Comparison of ENCODE assay signal across 1 cellular context in the genomic region with DNA sequence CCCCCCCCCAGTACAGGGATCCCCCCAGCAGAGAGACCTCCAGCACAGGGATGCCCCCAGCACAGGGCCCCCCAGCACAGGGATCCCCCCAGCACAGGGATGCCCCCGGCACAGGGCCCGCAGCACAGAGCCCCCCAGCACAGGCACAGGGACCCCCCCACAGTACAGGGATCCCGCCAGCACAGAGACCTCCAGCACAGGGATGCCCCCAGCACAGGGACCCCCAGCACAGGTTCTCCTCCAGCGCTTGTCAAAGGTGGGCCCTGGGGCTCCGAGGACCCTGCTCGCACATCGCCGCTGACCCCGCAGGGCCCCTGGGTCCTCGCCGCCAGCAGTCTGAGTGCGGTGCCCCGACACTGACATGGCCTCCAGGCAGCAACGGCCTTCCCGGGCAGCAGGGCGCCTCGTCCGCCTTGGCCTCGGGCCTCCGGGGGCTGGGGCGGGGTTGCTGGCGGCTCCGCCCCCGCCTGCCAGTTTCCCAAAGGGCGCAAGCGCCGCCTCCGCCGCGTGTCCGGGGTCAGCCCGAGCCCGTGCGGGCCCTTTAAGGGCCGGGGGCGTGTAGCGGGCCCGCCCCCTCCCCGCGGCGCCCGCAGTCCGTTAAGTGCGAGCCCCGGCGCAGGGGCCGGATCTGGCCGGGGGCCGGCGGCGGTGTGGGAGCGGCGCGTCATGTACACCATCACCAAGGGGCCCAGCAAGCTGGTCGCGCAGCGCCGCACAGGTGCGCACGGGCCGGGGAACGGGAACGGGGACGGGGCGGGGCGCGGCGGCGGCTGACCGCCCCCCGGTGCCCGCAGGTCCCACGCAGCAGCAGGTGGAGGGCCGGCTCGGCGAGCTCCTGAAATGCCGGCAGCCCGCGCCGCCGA.
A peak's percentile ranks its signal among the peaks of the same experiment; 100 is the strongest.
TF ChIP-seq lines count a peak whose summit lies in the region.

A gene with protein sequence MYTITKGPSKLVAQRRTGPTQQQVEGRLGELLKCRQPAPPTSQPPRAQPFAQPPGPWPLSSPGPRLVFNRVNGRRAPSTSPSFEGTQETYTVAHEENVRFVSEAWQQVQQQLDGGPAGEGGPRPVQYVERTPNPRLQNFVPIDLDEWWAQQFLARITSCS (plus strand): TSS at position 503 of the 863 bp plus-strand sequence. CDS start 164 bp downstream, at position 667.

TF ChIP-seq in HepG2, 621 proteins besides CTCF, POLR2A, EP300 and RAD21 (continued from another document and continues in another):
- TF ChIP-seq, protein P1, sequence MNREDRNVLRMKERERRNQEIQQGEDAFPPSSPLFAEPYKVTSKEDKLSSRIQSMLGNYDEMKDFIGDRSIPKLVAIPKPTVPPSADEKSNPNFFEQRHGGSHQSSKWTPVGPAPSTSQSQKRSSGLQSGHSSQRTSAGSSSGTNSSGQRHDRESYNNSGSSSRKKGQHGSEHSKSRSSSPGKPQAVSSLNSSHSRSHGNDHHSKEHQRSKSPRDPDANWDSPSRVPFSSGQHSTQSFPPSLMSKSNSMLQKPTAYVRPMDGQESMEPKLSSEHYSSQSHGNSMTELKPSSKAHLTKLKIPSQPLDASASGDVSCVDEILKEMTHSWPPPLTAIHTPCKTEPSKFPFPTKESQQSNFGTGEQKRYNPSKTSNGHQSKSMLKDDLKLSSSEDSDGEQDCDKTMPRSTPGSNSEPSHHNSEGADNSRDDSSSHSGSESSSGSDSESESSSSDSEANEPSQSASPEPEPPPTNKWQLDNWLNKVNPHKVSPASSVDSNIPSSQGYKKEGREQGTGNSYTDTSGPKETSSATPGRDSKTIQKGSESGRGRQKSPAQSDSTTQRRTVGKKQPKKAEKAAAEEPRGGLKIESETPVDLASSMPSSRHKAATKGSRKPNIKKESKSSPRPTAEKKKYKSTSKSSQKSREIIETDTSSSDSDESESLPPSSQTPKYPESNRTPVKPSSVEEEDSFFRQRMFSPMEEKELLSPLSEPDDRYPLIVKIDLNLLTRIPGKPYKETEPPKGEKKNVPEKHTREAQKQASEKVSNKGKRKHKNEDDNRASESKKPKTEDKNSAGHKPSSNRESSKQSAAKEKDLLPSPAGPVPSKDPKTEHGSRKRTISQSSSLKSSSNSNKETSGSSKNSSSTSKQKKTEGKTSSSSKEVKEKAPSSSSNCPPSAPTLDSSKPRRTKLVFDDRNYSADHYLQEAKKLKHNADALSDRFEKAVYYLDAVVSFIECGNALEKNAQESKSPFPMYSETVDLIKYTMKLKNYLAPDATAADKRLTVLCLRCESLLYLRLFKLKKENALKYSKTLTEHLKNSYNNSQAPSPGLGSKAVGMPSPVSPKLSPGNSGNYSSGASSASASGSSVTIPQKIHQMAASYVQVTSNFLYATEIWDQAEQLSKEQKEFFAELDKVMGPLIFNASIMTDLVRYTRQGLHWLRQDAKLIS (CRISPR knock-in tag; IDR thresholded peaks at IDR 0.05) = no peak
- TF ChIP-seq ZNF282 (IDR thresholded peaks at IDR 0.05; ENCODE audit: partially characterized antibody) = no peak
- TF ChIP-seq KAT7 (CRISPR knock-in tag; IDR thresholded peaks at IDR 0.05; ENCODE audit: borderline replicate concordance) = no peak
- no peak for TF ChIP-seq FOXA3 (CRISPR knock-in tag; IDR thresholded peaks at IDR 0.05)
- TF ChIP-seq ZNF124 (CRISPR knock-in tag; IDR thresholded peaks at IDR 0.05) = no peak
- TF ChIP-seq YEATS2 (CRISPR knock-in tag; IDR thresholded peaks at IDR 0.05; ENCODE audit: borderline replicate concordance) = no peak
- TF ChIP-seq ZSCAN22 (CRISPR knock-in tag; IDR thresholded peaks at IDR 0.05) = no peak
- TF ChIP-seq SIX4 (CRISPR knock-in tag; IDR thresholded peaks at IDR 0.05) = no peak
- peak; percentile 67; the same call in 1 of the 2 replicates for TF ChIP-seq NR2C2 (CRISPR knock-in tag; IDR thresholded peaks at IDR 0.05; ENCODE audit: borderline replicate concordance)
- peak; percentile 90 for TF ChIP-seq NR0B2 (CRISPR knock-in tag; IDR thresholded peaks at IDR 0.05)
- TF ChIP-seq, protein P2, sequence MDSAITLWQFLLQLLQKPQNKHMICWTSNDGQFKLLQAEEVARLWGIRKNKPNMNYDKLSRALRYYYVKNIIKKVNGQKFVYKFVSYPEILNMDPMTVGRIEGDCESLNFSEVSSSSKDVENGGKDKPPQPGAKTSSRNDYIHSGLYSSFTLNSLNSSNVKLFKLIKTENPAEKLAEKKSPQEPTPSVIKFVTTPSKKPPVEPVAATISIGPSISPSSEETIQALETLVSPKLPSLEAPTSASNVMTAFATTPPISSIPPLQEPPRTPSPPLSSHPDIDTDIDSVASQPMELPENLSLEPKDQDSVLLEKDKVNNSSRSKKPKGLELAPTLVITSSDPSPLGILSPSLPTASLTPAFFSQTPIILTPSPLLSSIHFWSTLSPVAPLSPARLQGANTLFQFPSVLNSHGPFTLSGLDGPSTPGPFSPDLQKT (CRISPR knock-in tag; IDR thresholded peaks at IDR 0.05; ENCODE audit: borderline replicate concordance) = no peak
- no peak for TF ChIP-seq ZNF432 (CRISPR knock-in tag; IDR thresholded peaks at IDR 0.05; ENCODE audit: borderline replicate concordance)
- TF ChIP-seq ZNF180 (CRISPR knock-in tag; IDR thresholded peaks at IDR 0.05; ENCODE audit: borderline replicate concordance, low read depth) = no peak
- TF ChIP-seq ARID3A (IDR thresholded peaks at IDR 0.05; ENCODE audit: low read depth, low read length) = no peak
- TF ChIP-seq RBFOX2 (IDR thresholded peaks at IDR 0.05; ENCODE audit: low read depth, low read length) = peak; percentile 85
- TF ChIP-seq ZBTB49 (CRISPR knock-in tag; IDR thresholded peaks at IDR 0.05; ENCODE audit: borderline replicate concordance) = no peak
- no peak for TF ChIP-seq RFXANK (CRISPR knock-in tag; IDR thresholded peaks at IDR 0.05)
- no peak for TF ChIP-seq ZBTB20 (CRISPR knock-in tag; IDR thresholded peaks at IDR 0.05; ENCODE audit: borderline replicate concordance, low read depth)
- TF ChIP-seq HMGA1 (CRISPR knock-in tag; conservative IDR thresholded peaks at IDR 0.05) = no peak
- TF ChIP-seq HES4 (CRISPR knock-in tag; IDR thresholded peaks at IDR 0.05; ENCODE audit: borderline replicate concordance) = 0 out of 2 replicates have a peak, but pooled peaks have one; percentile 47
- TF ChIP-seq ZNF281 (CRISPR knock-in tag; IDR thresholded peaks at IDR 0.05; ENCODE audit: borderline replicate concordance) = no peak
- TF ChIP-seq, protein P3, sequence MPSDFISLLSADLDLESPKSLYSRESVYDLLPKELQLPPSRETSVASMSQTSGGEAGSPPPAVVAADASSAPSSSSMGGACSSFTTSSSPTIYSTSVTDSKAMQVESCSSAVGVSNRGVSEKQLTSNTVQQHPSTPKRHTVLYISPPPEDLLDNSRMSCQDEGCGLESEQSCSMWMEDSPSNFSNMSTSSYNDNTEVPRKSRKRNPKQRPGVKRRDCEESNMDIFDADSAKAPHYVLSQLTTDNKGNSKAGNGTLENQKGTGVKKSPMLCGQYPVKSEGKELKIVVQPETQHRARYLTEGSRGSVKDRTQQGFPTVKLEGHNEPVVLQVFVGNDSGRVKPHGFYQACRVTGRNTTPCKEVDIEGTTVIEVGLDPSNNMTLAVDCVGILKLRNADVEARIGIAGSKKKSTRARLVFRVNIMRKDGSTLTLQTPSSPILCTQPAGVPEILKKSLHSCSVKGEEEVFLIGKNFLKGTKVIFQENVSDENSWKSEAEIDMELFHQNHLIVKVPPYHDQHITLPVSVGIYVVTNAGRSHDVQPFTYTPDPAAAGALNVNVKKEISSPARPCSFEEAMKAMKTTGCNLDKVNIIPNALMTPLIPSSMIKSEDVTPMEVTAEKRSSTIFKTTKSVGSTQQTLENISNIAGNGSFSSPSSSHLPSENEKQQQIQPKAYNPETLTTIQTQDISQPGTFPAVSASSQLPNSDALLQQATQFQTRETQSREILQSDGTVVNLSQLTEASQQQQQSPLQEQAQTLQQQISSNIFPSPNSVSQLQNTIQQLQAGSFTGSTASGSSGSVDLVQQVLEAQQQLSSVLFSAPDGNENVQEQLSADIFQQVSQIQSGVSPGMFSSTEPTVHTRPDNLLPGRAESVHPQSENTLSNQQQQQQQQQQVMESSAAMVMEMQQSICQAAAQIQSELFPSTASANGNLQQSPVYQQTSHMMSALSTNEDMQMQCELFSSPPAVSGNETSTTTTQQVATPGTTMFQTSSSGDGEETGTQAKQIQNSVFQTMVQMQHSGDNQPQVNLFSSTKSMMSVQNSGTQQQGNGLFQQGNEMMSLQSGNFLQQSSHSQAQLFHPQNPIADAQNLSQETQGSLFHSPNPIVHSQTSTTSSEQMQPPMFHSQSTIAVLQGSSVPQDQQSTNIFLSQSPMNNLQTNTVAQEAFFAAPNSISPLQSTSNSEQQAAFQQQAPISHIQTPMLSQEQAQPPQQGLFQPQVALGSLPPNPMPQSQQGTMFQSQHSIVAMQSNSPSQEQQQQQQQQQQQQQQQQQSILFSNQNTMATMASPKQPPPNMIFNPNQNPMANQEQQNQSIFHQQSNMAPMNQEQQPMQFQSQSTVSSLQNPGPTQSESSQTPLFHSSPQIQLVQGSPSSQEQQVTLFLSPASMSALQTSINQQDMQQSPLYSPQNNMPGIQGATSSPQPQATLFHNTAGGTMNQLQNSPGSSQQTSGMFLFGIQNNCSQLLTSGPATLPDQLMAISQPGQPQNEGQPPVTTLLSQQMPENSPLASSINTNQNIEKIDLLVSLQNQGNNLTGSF (CRISPR knock-in tag; IDR thresholded peaks at IDR 0.05) = no peak
- TF ChIP-seq TCF7L2 (IDR thresholded peaks at IDR 0.05; ENCODE audit: low read depth, low read length) = no peak
- TF ChIP-seq NBN (conservative IDR thresholded peaks at IDR 0.05) = no peak
- no peak for TF ChIP-seq SYNCRIP (IDR thresholded peaks at IDR 0.05; ENCODE audit: insufficient read depth, low read depth, low read length)
- TF ChIP-seq HNF4A (CRISPR knock-in tag; IDR thresholded peaks at IDR 0.05) = no peak
- no peak for TF ChIP-seq GMEB2 (CRISPR knock-in tag; IDR thresholded peaks at IDR 0.05; ENCODE audit: low read depth)
- peak; percentile 85 for TF ChIP-seq ZBTB2 (CRISPR knock-in tag; IDR thresholded peaks at IDR 0.05; ENCODE audit: low read depth)
- peak; percentile 73 for TF ChIP-seq PHF8 (CRISPR knock-in tag; IDR thresholded peaks at IDR 0.05)
